In genomic region chr15:98649621-98649995, GRCh38 we compare ENCODE assay signal across 8 cellular contexts. TPM values are rescaled to one million over a fixed set of nuclear protein-coding genes. Genes with fewer than 3 reads are reported as not detected.
DNase-seq lines count a peak whose midpoint lies in the region; ATAC-seq, FAIRE-seq and TF ChIP-seq lines count a peak whose summit lies in the region.

No MANE protein-coding gene starts in this region.

- H2BK20ac ChIP-seq in H1 (ENCODE audit: low read length), result no peak overlapping the region

- no peak for TF ChIP-seq POLR2A in H1 (IDR thresholded peaks at IDR 0.05; ENCODE audit: control extremely low read depth in 1 of 2, low read depth in 2 of 2, low read length in 2 of 2)
- no peak for TF ChIP-seq POLR2A in stomach (IDR thresholded peaks at IDR 0.05)

- H3K36me3 ChIP-seq in HUES64 (ENCODE audit: insufficient read depth, low read length) (no peaks in the 10 kb centered on the region), H1 (ENCODE audit: control insufficient read depth in 2 of 4, insufficient read depth in 4 of 4, low read length in 3 of 4) (no peaks in the 10 kb centered on the region), mucosa of descending colon (ENCODE audit: low read depth) (no peaks in the 10 kb centered on the region), stomach (no peaks in the 10 kb centered on the region)

- no peak overlapping the region for H2AFZ ChIP-seq in H1 (ENCODE audit: low read length)

- no peak overlapping the region for H4K5ac ChIP-seq in H1 (ENCODE audit: insufficient read length, low read depth, low read length)

- POLR2A ChIA-PET in activated CD4-positive, alpha-beta memory T cell treated with anti-CD3 and anti-CD28 coated beads for 36 hours (lab: Charles Lee), result no interaction called here
- POLR2A ChIA-PET in H1 (lab: Charles Lee; ENCODE audit: partially characterized antibody), result interaction anchor here (1.0 to 2.6 kb wide), 4 partner anchors 11 to 30 kb away, joined by 3 to 16 read pairs (median 3); no protein-coding TSS in a partner anchor

- H3K9me3 ChIP-seq in HUES64 (ENCODE audit: insufficient read depth, low read depth, low read length) (no peaks in the 10 kb centered on the region), H1 (ENCODE audit: insufficient read depth in 2 of 2, low read depth in 1 of 2, low read length in 1 of 2) (no peaks in the 10 kb centered on the region), mucosa of descending colon (no peaks in the 10 kb centered on the region), stomach (no peaks in the 10 kb centered on the region)

- peaks cover 40 to 66% of the 10 kb centered on the region in 2 experiments for H3K79me2 ChIP-seq in H1 (ENCODE audit: control insufficient read depth in 1 of 2, insufficient read depth in 2 of 2, low read length in 2 of 2)

- H4K91ac ChIP-seq in H1 (replicated peaks; ENCODE audit: insufficient read length, low read length), result no peak overlapping the region

- H3K4me1 ChIP-seq in HUES64 (ENCODE audit: insufficient read depth, low read length) (peaks cover 42% of the 10 kb centered on the region), H1 (replicated peaks in 1 of 4; ENCODE audit: control insufficient read depth in 3 of 4, insufficient read depth in 4 of 4, low read length in 3 of 4) (peaks cover 1 to 6% (median 5%) of the 10 kb centered on the region in 4 experiments; a peak in 3 of 7 replicates), mucosa of descending colon (ENCODE audit: low read depth) (peaks cover 5% of the 10 kb centered on the region), stomach (peaks cover 15 to 59% (median 34%) of the 10 kb centered on the region in 4 donors)

- no peak overlapping the region for H2BK120ac ChIP-seq in H1 (replicated peaks; ENCODE audit: low read depth, low read length)

- TF ChIP-seq EP300 in H1 (IDR thresholded peaks at IDR 0.05; ENCODE audit: borderline replicate concordance in 1 of 2, low read depth in 2 of 2, low read length in 2 of 2), result no peak
- TF ChIP-seq EP300 in stomach (IDR thresholded peaks at IDR 0.05), result no peak

- peaks cover 25% of the 10 kb centered on the region for H3K4me1 Mint-ChIP-seq in activated CD4-positive, alpha-beta memory T cell treated with anti-CD3 and anti-CD28 coated beads for 36 hours (ENCODE audit: low read depth)

- no peak overlapping the region for H3K14ac ChIP-seq in H1 (ENCODE audit: insufficient read length)

- CTCF ChIA-PET in activated CD4-positive, alpha-beta memory T cell treated with anti-CD3 and anti-CD28 coated beads for 36 hours (lab: Charles Lee), result interaction anchor here (0.8 to 4.2 kb wide), 2 partner anchors 10 to 131 kb away, joined by 3 to 39 read pairs; no protein-coding TSS in a partner anchor
- CTCF ChIA-PET in H1 (lab: Charles Lee; ENCODE audit: partially characterized antibody), result interaction anchor here (1.0 to 2.5 kb wide), 3 partner anchors 10 to 201 kb away, joined by 3 to 10 read pairs (median 6); no protein-coding TSS in a partner anchor

- H4K20me1 ChIP-seq in H1 (replicated peaks in 1 of 2; ENCODE audit: control insufficient read depth in 1 of 2, insufficient read depth in 2 of 2, low read length in 2 of 2), result peaks cover 8 to 19% of the 10 kb centered on the region in 2 experiments

- no peaks in the 10 kb centered on the region for H3K9me3 Mint-ChIP-seq in activated CD4-positive, alpha-beta memory T cell treated with anti-CD3 and anti-CD28 coated beads for 36 hours

- peak; percentile 7 for ATAC-seq in mucosa of descending colon
- ATAC-seq in HG03457 (IDR thresholded peaks at IDR 0.05; ENCODE audit: unreplicated experiment), result no peak

- H3K9ac ChIP-seq in HUES64 (ENCODE audit: low read depth, low read length) (peak overlapping the region; percentile 91), H1 (replicated peaks in 1 of 4; ENCODE audit: extremely low read depth in 1 of 4, low read depth in 3 of 4, low read length in 3 of 4) (peak overlapping the region; percentile 53 to 87 (median 82))

- peaks cover 5% of the 10 kb centered on the region for H3K79me1 ChIP-seq in H1 (ENCODE audit: low read depth, low read length)

- peaks cover 4% of the 10 kb centered on the region for H3K36me3 Mint-ChIP-seq in activated CD4-positive, alpha-beta memory T cell treated with anti-CD3 and anti-CD28 coated beads for 36 hours

- no peak overlapping the region for H2BK15ac ChIP-seq in H1 (ENCODE audit: low read length)

- H3K27ac Mint-ChIP-seq in activated CD4-positive, alpha-beta memory T cell treated with anti-CD3 and anti-CD28 coated beads for 36 hours, result peak overlapping the region; percentile 70

- H2AK5ac ChIP-seq in H1 (ENCODE audit: low read depth, low read length), result no peak overlapping the region

- no peak for TF ChIP-seq RAD21 in H1 (IDR thresholded peaks at IDR 0.05 in 1 of 2, conservative IDR thresholded peaks at IDR 0.05 in 1 of 2; ENCODE audit: low read depth in 2 of 2, low read length in 2 of 2)

- H3K23ac ChIP-seq in H1 (ENCODE audit: insufficient read length), result no peak overlapping the region

- H3K27ac ChIP-seq in HUES64 (ENCODE audit: low read depth, low read length), result no peak overlapping the region
- H3K27ac ChIP-seq in H1 (ENCODE audit: low read depth, low read length), result no peak overlapping the region
- peak overlapping the region; percentile 89 to 97 (median 94) for H3K27ac ChIP-seq in stomach

- peak overlapping the region; percentile 64 for H3K4me3 Mint-ChIP-seq in activated CD4-positive, alpha-beta memory T cell treated with anti-CD3 and anti-CD28 coated beads for 36 hours

- H3K23me2 ChIP-seq in H1 (ENCODE audit: low read depth, low read length), result peaks cover 14% of the 10 kb centered on the region

- H3K27me3 ChIP-seq in HUES64 (ENCODE audit: insufficient read depth, low read length) (no peaks in the 10 kb centered on the region), H1 (replicated peaks in 1 of 4; ENCODE audit: control insufficient read depth in 3 of 4, extremely low read depth in 1 of 4, insufficient read depth in 3 of 4, low read length in 3 of 4) (no peaks in the 10 kb centered on the region), stomach (peaks cover 0 to 30% (median 13%) of the 10 kb centered on the region in 3 donors)

- H2BK12ac ChIP-seq in H1 (ENCODE audit: low read depth, low read length), result no peak overlapping the region

- DNase-seq in AG08396 (ENCODE audit: low spot score), result peak; percentile 72
- peak; percentile 57 for DNase-seq in activated CD4-positive, alpha-beta memory T cell treated with anti-CD3 and anti-CD28 coated beads for 36 hours
- DNase-seq in H1 (ENCODE audit: low read depth in 1 of 2, low spot score in 2 of 2), result no peak
- peak; percentile 51 to 69 (median 68) for DNase-seq in mucosa of descending colon
- peak; percentile 53 for DNase-seq in stomach
- no peak for DNase-seq in NCI-H1436 treated with DMSO at 0.1 percent for 48 hours (lab: John Stamatoyannopoulos, UW)

- H2BK5ac ChIP-seq in H1 (ENCODE audit: low read depth, low read length), result no peak overlapping the region

- peaks cover 33% of the 10 kb centered on the region for H3K27me3 Mint-ChIP-seq in activated CD4-positive, alpha-beta memory T cell treated with anti-CD3 and anti-CD28 coated beads for 36 hours

- intact Hi-C loops in activated CD4-positive, alpha-beta memory T cell treated with anti-CD3 and anti-CD28 coated beads for 36 hours (cut with micrococcal nuclease), result loop anchor here (5.0 kb wide), 4 partner anchors 47 to 1953 kb away; partner anchors contain the start of genes ASB7 and LINS1
- intact Hi-C loops in mucosa of descending colon (cut with DNase I, micrococcal nuclease), result loop anchor here in 1 of 2 donors (5.0 kb wide), 1 partner anchor 132 kb away; no protein-coding TSS in a partner anchor
- intact Hi-C loops in stomach (cut with DNase I; ENCODE audit: low total_unique reads), result no loop called here

- peak overlapping the region; percentile 85 to 94 for H3K4me2 ChIP-seq in H1 (ENCODE audit: insufficient read depth in 1 of 2, low read depth in 2 of 2, low read length in 2 of 2)

- H3K56ac ChIP-seq in H1 (replicated peaks; ENCODE audit: insufficient read length, low read depth, low read length), result no peak overlapping the region

- no peak overlapping the region; the same call in 1 of the 2 replicates for H3K18ac ChIP-seq in H1 (ENCODE audit: extremely low read depth, low read length)

- H3K4ac ChIP-seq in H1 (replicated peaks; ENCODE audit: insufficient read length, low read depth, low read length), result no peak overlapping the region

- H3K4me3 ChIP-seq in HUES64 (ENCODE audit: low read length), result peak overlapping the region; percentile 78
- H3K4me3 ChIP-seq in H1 (ENCODE audit: extremely low read depth in 1 of 4, insufficient read depth in 2 of 4, low read depth in 3 of 4, low read length in 4 of 4), result peak overlapping the region; percentile 64 to 89 (median 80)
- H3K4me3 ChIP-seq in mucosa of descending colon, result peak overlapping the region; percentile 54
- H3K4me3 ChIP-seq in stomach, result peak overlapping the region; percentile 84 to 89 (median 88)

- WGBS in HUES64, result under 1% methylated on average over 45 of the region's 45 CpGs
- WGBS in H1 (ENCODE audit: extremely low coverage in 1 of 2, insufficient coverage in 1 of 2, insufficient read length in 1 of 2, insufficient replicate concordance in 2 of 2, low coverage in 1 of 2, low lambda C conversion rate in 2 of 2, missing lambda C conversion rate in 1 of 2), 2 experiments, result 1% methylated on average over 14 of the region's 45 CpGs; no CpG with 5 or more reads in 1 of the 2 experiments
- 0 to 1% (median 1%) methylated on average over 29 to 45 of the region's 45 CpGs for WGBS in stomach, 5 donors

- FAIRE-seq in H1 (lab: Jason Lieb, UNC), result no peak

- no peak for TF ChIP-seq CTCF in H1 (IDR thresholded peaks at IDR 0.05; ENCODE audit: control extremely low read depth in 1 of 3, insufficient read depth in 1 of 3, low read depth in 1 of 3, low read length in 3 of 3)
- no peak for TF ChIP-seq CTCF in mucosa of descending colon (IDR thresholded peaks at IDR 0.05)
- peak in 3 of 7 experiments; percentile 15 to 29 (median 16) for TF ChIP-seq CTCF in stomach (IDR thresholded peaks at IDR 0.05)

- H4K8ac ChIP-seq in H1 (ENCODE audit: extremely low read depth, insufficient read depth, low read length), result peak overlapping the region; percentile 11; the same call in 1 of the 2 replicates

RNA-seq across cellular contexts. Expression of gene IGF1R, which starts 1.3 kb away (rescaled TPM):
- 29.5 TPM for polyA plus RNA-seq in HUES64 (2013, experiment 1 of 2)
- polyA plus RNA-seq in HUES64 (2013, experiment 2 of 2), result 34.0 TPM
- total RNA-seq in activated CD4-positive, alpha-beta memory T cell treated with anti-CD3 and anti-CD28 coated beads for 36 hours, result 10 to 100 TPM; 13.2 to 14.8 TPM
- total RNA-seq in H1 (2021; fragmentation: NEBNext Ultra II Directional; extraction: Animal tissue kit (Norgen Biotek cat#: 25700)), result 106 and 109 TPM in 2 replicates
- polyA plus RNA-seq in H1 (2011; rRNA removed) (32.9 and 59.5 TPM in 2 replicates), stomach (1 to 10 TPM; 2.3 to 4.8 (median 3.0) TPM)
- polyA plus RNA-seq in H1 (2011; cell fraction: cytosol; rRNA removed), result 36.8 TPM
- 169 TPM for polyA plus RNA-seq in H1 (2011; cell fraction: nucleus; rRNA removed)
- polyA plus RNA-seq in H1 (2012, experiment 1 of 2), result 28.6 to 37.3 TPM (median 31.8 TPM) in 4 replicates
- polyA plus RNA-seq in H1 (2012, experiment 2 of 2), result 4.8 TPM
- 66.7 TPM for polyA plus RNA-seq in H1 (2013, experiment 1 of 2)
- polyA plus RNA-seq in H1 (2013, experiment 2 of 2), result 60.3 TPM
- polyA minus RNA-seq in H1 (2011; rRNA and poly(A)+ RNA removed), result 125 and 145 TPM in 2 replicates
- 186 TPM for polyA minus RNA-seq in H1 (2011; cell fraction: cytosol; rRNA and poly(A)+ RNA removed)
- polyA minus RNA-seq in H1 (2011; cell fraction: nucleus; rRNA and poly(A)+ RNA removed), result 203 TPM
- total RNA-seq in mucosa of descending colon (10 to 100 TPM; 34.7 to 65.2 (median 47.7) TPM), stomach (100 to 1,000 TPM in 1 of 5 donors, 10 to 100 TPM in 4; 40.3 to 131 (median 73.7) TPM)

Comparison
In these comparisons a context has a peak if more than half of its experiments do, and no peak if none do; other contexts are left out.
1. DNase-seq: peak in AG08396 (single experiment), activated CD4-positive, alpha-beta memory T cell treated with anti-CD3 and anti-CD28 coated beads for 36 hours (single experiment), mucosa of descending colon (3 of 3) and stomach (single experiment); none in H1 (0 of 2) and NCI-H1436 treated with DMSO at 0.1 percent for 48 hours (single experiment).
2. H3K27ac ChIP-seq: peak in stomach (5 of 5); none in HUES64 (single experiment) and H1 (single experiment).
3. Peak in every context shown above with its lines, with median percentiles within 50 percentile points of each other: H3K4me3 ChIP-seq.